Comparison of ENCODE assay signal across 8 cellular contexts in the genomic region with DNA sequence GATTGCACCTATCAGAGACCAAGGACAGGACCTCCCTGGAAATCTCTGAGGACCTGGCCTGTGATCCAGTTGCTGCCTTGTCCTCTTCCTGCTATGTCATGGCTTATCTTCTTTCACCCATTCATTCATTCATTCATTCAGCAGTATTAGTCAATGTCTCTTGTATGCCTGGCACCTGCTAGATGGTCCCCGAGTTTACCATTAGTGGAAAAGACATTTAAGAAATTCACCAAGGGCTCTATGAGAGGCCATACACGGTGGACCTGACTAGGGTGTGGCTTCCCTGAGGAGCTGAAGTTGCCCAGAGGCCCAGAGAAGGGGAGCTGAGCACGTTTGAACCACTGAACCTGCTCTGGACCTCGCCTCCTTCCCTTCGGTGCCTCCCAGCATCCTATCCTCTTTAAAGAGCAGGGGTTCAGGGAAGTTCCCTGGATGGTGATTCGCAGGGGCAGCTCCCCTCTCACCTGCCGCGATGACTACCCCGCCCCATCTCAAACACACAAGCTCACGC. TPM values are rescaled to one million over a fixed set of nuclear protein-coding genes. Genes with fewer than 3 reads are reported as not detected.
DNase-seq lines count a peak whose midpoint lies in the region; ATAC-seq and TF ChIP-seq lines count a peak whose summit lies in the region.

No MANE protein-coding gene starts in this region.

- H4K20me1 ChIP-seq in mammary epithelial cell (ENCODE audit: insufficient read depth, low read length): no peaks in the 10 kb centered on the region

- no peak for ATAC-seq in GM21381 (IDR thresholded peaks at IDR 0.05; ENCODE audit: unreplicated experiment)

- CTCF ChIA-PET in mammary epithelial cell (lab: Charles Lee; ENCODE audit: low non-redundant PET): interaction anchor here (0.6 to 0.7 kb wide), 5 partner anchors 10 to 409 kb away, joined by 3 to 4 read pairs (median 3); no protein-coding TSS in a partner anchor

- TSS peak; percentile 37 for BruUV-seq in mammary epithelial cell (replicated peaks; lab: Mats Ljungman, UMichigan)

- peaks cover 33% of the 10 kb centered on the region for H3K79me2 ChIP-seq in mammary epithelial cell (ENCODE audit: insufficient read depth, low read length)

- no peaks in the 10 kb centered on the region for H3K9me3 ChIP-seq in right atrium auricular region
- no peaks in the 10 kb centered on the region for H3K9me3 ChIP-seq in mammary epithelial cell (replicated peaks; ENCODE audit: insufficient read depth, low read length)
- H3K9me3 ChIP-seq in mononuclear cell (ENCODE audit: low read depth, low read length): no peaks in the 10 kb centered on the region
- no peaks in the 10 kb centered on the region for H3K9me3 ChIP-seq in vagina

- no peak for TF ChIP-seq CTCF in right atrium auricular region (IDR thresholded peaks at IDR 0.05)
- no peak for TF ChIP-seq CTCF in mammary epithelial cell (conservative IDR thresholded peaks at IDR 0.05 in 1 of 2, IDR thresholded peaks at IDR 0.05 in 1 of 2; ENCODE audit: extremely low read depth in 1 of 2, insufficient read depth in 1 of 2, low read depth in 1 of 2, low read length in 2 of 2)
- no peak for TF ChIP-seq CTCF in vagina (IDR thresholded peaks at IDR 0.05)

- 16% methylated on average over 10 of the region's 10 CpGs for whole genome bisulfite sequencing in mammary epithelial cell (ENCODE audit: low coverage, missing lambda C conversion rate)

- H3K27me3 ChIP-seq in right atrium auricular region (no peaks in the 10 kb centered on the region), mammary epithelial cell (ENCODE audit: insufficient read depth, low read length) (no peaks in the 10 kb centered on the region), mononuclear cell (ENCODE audit: insufficient read depth, low read length) (no peaks in the 10 kb centered on the region), vagina (no peaks in the 10 kb centered on the region)

- intact Hi-C loops in cardiac septum (cut with DNase I) (no loop called here), mammary epithelial cell (cut with micrococcal nuclease) (loop anchor here (10.0 kb wide), 1 partner anchor 291 kb away; a partner anchor contains a TSS), vagina (cut with DNase I) (no loop called here)

- H2AFZ ChIP-seq in mammary epithelial cell (ENCODE audit: low read depth, low read length): peak overlapping the region; percentile 80

- no peak for DNase-seq in right atrium auricular region (ENCODE audit: low spot score)
- DNase-seq in cardiac septum (ENCODE audit: low spot score): no peak
- no peak for DNase-seq in mammary epithelial cell
- no peak for DNase-seq in vagina (ENCODE audit: extremely low spot score in 2 of 2)
- DNase-seq in NCI-H1048 (lab: John Stamatoyannopoulos, UW): no peak
- no peak for DNase-seq in HuH-7 (ENCODE audit: low spot score)

- peak overlapping the region; percentile 66 for H3K4me2 ChIP-seq in mammary epithelial cell (ENCODE audit: insufficient read depth, low read depth, low read length)

- H3K27ac ChIP-seq in right atrium auricular region: peak overlapping the region; percentile 90 to 94
- H3K27ac ChIP-seq in mammary epithelial cell (ENCODE audit: insufficient read depth, low read depth, low read length): peak overlapping the region; percentile 86
- peak overlapping the region; percentile 95 for H3K27ac ChIP-seq in vagina

- in situ Hi-C loops in mammary epithelial cell (cut with MboI; ENCODE audit: low sequenced_read_pairs in 2 of 2): no loop called here

- H3K4me3 ChIP-seq in right atrium auricular region (peak overlapping the region; percentile 59 to 73), mammary epithelial cell (replicated peaks in 1 of 3; ENCODE audit: insufficient read depth in 1 of 3, low read depth in 2 of 3, low read length in 3 of 3) (peak overlapping the region; percentile 79 to 93 (median 91)), mononuclear cell (ENCODE audit: low read length) (peak overlapping the region; percentile 63), vagina (peak overlapping the region; percentile 86 to 92)

- TF ChIP-seq POLR2A in vagina (IDR thresholded peaks at IDR 0.05): no peak

- peak overlapping the region; percentile 79 for H3K9ac ChIP-seq in mammary epithelial cell (ENCODE audit: insufficient read depth, low read length)

- H3K4me1 ChIP-seq in right atrium auricular region (peaks cover 0 to 41% of the 10 kb centered on the region in 2 donors), mammary epithelial cell (ENCODE audit: insufficient read depth, low read length) (peaks cover 23% of the 10 kb centered on the region), mononuclear cell (ENCODE audit: insufficient read depth, low read length) (peaks cover 24% of the 10 kb centered on the region), vagina (peaks cover 43% of the 10 kb centered on the region)

- dilution Hi-C loops in mammary epithelial cell (cut with HindIII; ENCODE audit: low sequenced_read_pairs): no loop called here

- H3K36me3 ChIP-seq in right atrium auricular region: peaks cover 15% of the 10 kb centered on the region
- peaks cover 6% of the 10 kb centered on the region for H3K36me3 ChIP-seq in mammary epithelial cell (ENCODE audit: insufficient read depth, low read length)
- H3K36me3 ChIP-seq in vagina: peaks cover 0 to 21% of the 10 kb centered on the region in 2 donors

RNA-seq across cellular contexts. Expression of a gene that starts 0.7 kb away (rescaled TPM):
- total RNA-seq in right atrium auricular region (100 to 1,000 TPM; 176 to 273 TPM), cardiac septum (317 TPM), mammary epithelial cell (1,000 to 10,000 TPM in 1 of 2 donors, 100 to 1,000 TPM in 1; 359 to 1,214 TPM), mononuclear cell (66.7 TPM), vagina (638 TPM)
- 582 TPM for polyA plus RNA-seq in mammary epithelial cell
- 28.8 TPM for polyA minus RNA-seq in mammary epithelial cell

RNA-seq across cellular contexts. Expression of a gene that starts 35.8 kb away (rescaled TPM):
- 10 to 100 TPM; 10.6 to 15.5 TPM for total RNA-seq in right atrium auricular region
- total RNA-seq in cardiac septum: 19.7 TPM
- total RNA-seq in mammary epithelial cell: 10 to 100 TPM; 14.7 to 26.3 TPM
- polyA plus RNA-seq in mammary epithelial cell: 6.0 TPM
- 0.78 TPM for polyA minus RNA-seq in mammary epithelial cell
- total RNA-seq in mononuclear cell: 7.9 TPM
- 4.9 TPM for total RNA-seq in vagina

RNA-seq across cellular contexts. Expression of a gene that starts 54.7 kb away (rescaled TPM):
- total RNA-seq in right atrium auricular region (10 to 100 TPM in 1 of 2 donors, 1 to 10 TPM in 1; 4.0 to 10.6 TPM), cardiac septum (2.2 TPM), mammary epithelial cell (not detected), mononuclear cell (1.7 TPM), vagina (0.25 TPM)
- polyA plus RNA-seq in mammary epithelial cell: 0.15 TPM
- polyA minus RNA-seq in mammary epithelial cell: not detected
